23 cellular contexts compared by ENCODE assay signal in genomic region chr20:51584737-51585136, GRCh38.
"Had no signal": no experiment of that assay in that cellular context is flagged by ENCODE, and none has a peak within 500 bp of the region (broad histone marks: within the 10 kb centered on the region; RNA-seq: fewer than 3 reads in every experiment).

No MANE protein-coding gene starts in this region.

- H3K4me1 Mint-ChIP-seq: neural progenitor cell had no signal

- H3K36me3 ChIP-seq: adrenal gland, colonic mucosa, esophagus muscularis mucosa, gastroesophageal sphincter, neural progenitor cell, stomach, suprapubic skin, tibial nerve, uterus had no signal

- H3K4me3 Mint-ChIP-seq: activated CD4-positive, alpha-beta T cell treated with anti-CD3 and anti-CD28 coated beads, Interleukin-2, amount 10 ng/mL, durations not matched to agents 7 days and 5 days; activated naive CD4-positive, alpha-beta T cell treated with anti-CD3 and anti-CD28 coated beads, Interleukin-2, amount 50 U/mL, for 24 hours; naive B cell; neural progenitor cell; stimulated activated memory B cell treated with anti-CD40 and anti-IgM and Interleukin-4, amounts not matched to agents 10 μg/mL and 1 μg/mL and 100 μg/mL, for 72 hours had no signal

- H3K9ac ChIP-seq: neural progenitor cell had no signal

- H3K4me3 ChIP-seq: adrenal gland, colonic mucosa, esophagus muscularis mucosa, gastroesophageal sphincter, neural progenitor cell, stomach, suprapubic skin, tibial nerve, uterus had no signal

- DNase-seq: activated CD4-positive, alpha-beta T cell treated with anti-CD3 and anti-CD28 coated beads, Interleukin-2, amount 10 ng/mL, durations not matched to agents 7 days and 5 days; activated gamma-delta T cell treated with Interleukin-2 at 50 U/mL for 16 hours; activated T-cell treated with anti-CD3 and anti-CD28 coated beads, Interleukin-2, amount 50 U/mL, for 1 hour; adrenal gland; colonic mucosa; head of caudate nucleus; hypothalamus; left cardiac atrium; mesendoderm; naive B cell; small intestine; stimulated activated CD4-positive, alpha-beta T cell treated with anti-CD3 and anti-CD28 coated beads, Interleukin-15, amount 100 ng/mL, for 24 hours; stomach; T-helper 1 cell; uterus had no signal

- H3K27ac Mint-ChIP-seq: activated CD4-positive, alpha-beta T cell treated with anti-CD3 and anti-CD28 coated beads, Interleukin-2, amount 10 ng/mL, durations not matched to agents 7 days and 5 days; naive B cell; neural progenitor cell; stimulated activated memory B cell treated with anti-CD40 and anti-IgM and Interleukin-4, amounts not matched to agents 10 μg/mL and 1 μg/mL and 100 μg/mL, for 72 hours had no signal

- H3K9me3 Mint-ChIP-seq: activated naive CD4-positive, alpha-beta T cell treated with anti-CD3 and anti-CD28 coated beads, Interleukin-2, amount 50 U/mL, for 24 hours; naive B cell; neural progenitor cell; stimulated activated memory B cell treated with anti-CD40 and anti-IgM and Interleukin-4, amounts not matched to agents 10 μg/mL and 1 μg/mL and 100 μg/mL, for 72 hours had no signal

- ATAC-seq: gastroesophageal sphincter; left cardiac atrium; sciatic nerve; stimulated activated memory B cell treated with anti-CD40 and anti-IgM and Interleukin-4, amounts not matched to agents 10 μg/mL and 1 μg/mL and 100 μg/mL, for 72 hours had no signal

- H3K4me2 ChIP-seq: neural progenitor cell had no signal

- H3K4me1 ChIP-seq: adrenal gland, colonic mucosa, esophagus muscularis mucosa, gastroesophageal sphincter, neural progenitor cell, stomach, suprapubic skin, tibial nerve, uterus had no signal

- H3K27me3 ChIP-seq: adrenal gland, colonic mucosa, esophagus muscularis mucosa, gastroesophageal sphincter, neural progenitor cell, stomach, suprapubic skin, tibial nerve, uterus had no signal

- H3K27me3 Mint-ChIP-seq: activated CD4-positive, alpha-beta T cell treated with anti-CD3 and anti-CD28 coated beads, Interleukin-2, amount 10 ng/mL, durations not matched to agents 7 days and 5 days; activated naive CD4-positive, alpha-beta T cell treated with anti-CD3 and anti-CD28 coated beads, Interleukin-2, amount 50 U/mL, for 24 hours had no signal

- H3K36me3 Mint-ChIP-seq: activated naive CD4-positive, alpha-beta T cell treated with anti-CD3 and anti-CD28 coated beads, Interleukin-2, amount 50 U/mL, for 24 hours; naive B cell; neural progenitor cell; stimulated activated memory B cell treated with anti-CD40 and anti-IgM and Interleukin-4, amounts not matched to agents 10 μg/mL and 1 μg/mL and 100 μg/mL, for 72 hours had no signal

- H2AFZ ChIP-seq: neural progenitor cell had no signal

- H3K27ac ChIP-seq: adrenal gland, colonic mucosa, esophagus muscularis mucosa, gastroesophageal sphincter, neural progenitor cell, stomach, suprapubic skin, tibial nerve, uterus had no signal

- H3K9me3 ChIP-seq: adrenal gland, colonic mucosa, esophagus muscularis mucosa, gastroesophageal sphincter, stomach, suprapubic skin, tibial nerve, uterus had no signal
